11 cellular contexts compared by ENCODE assay signal in genomic region chr7:159070422-159071148, GRCh38.
A peak's percentile ranks its signal among the peaks of the same experiment; 100 is the strongest.
DNase-seq lines count a peak whose midpoint lies in the region; ATAC-seq, FAIRE-seq and TF ChIP-seq lines count a peak whose summit lies in the region.
"Had no signal": no experiment of that assay in that cellular context is flagged by ENCODE, and none has a peak within 500 bp of the region (broad histone marks: within the 10 kb centered on the region; RNA-seq: fewer than 3 reads in every experiment).

No MANE protein-coding gene starts in this region.

- ATAC-seq in HG03354 (IDR thresholded peaks at IDR 0.05; ENCODE audit: poor library complexity, severe bottlenecking, unreplicated experiment): no peak
- ATAC-seq: pancreas had no signal

- peaks cover 0 to 45% (median 0%) of the 10 kb centered on the region in 5 experiments for H3K9me3 Mint-ChIP-seq in brain

- FAIRE-seq in GM12892 (lab: Jason Lieb, UNC): no peak
- FAIRE-seq: pancreas had no signal

- H3K4me3 Mint-ChIP-seq in brain: peak overlapping the region in 1 of 5 experiments; percentile 5

- peaks cover 45% of the 10 kb centered on the region for H3K4me1 Mint-ChIP-seq in brain

- no peak for TF ChIP-seq CTCF in brain (conservative IDR thresholded peaks at IDR 0.05)

- peaks cover 3% of the 10 kb centered on the region for H3K27me3 Mint-ChIP-seq in brain

- peak overlapping the region in 3 of 5 experiments; percentile 10 to 77 (median 47) for H3K27ac Mint-ChIP-seq in brain

- DNase-seq in activated CD8-positive, alpha-beta memory T cell treated with anti-CD3 and anti-CD28 coated beads for 24 hours: peak; percentile 60
- no peak for DNase-seq in activated CD8-positive, alpha-beta memory T cell treated with anti-CD3 and anti-CD28 coated beads, Interleukin-2, amount 50 U/mL, for 4 hours
- DNase-seq in MV-4-11 (lab: John Stamatoyannopoulos, UW) (peak; percentile 30), posterior vena cava (ENCODE audit: low spot score) (peak; percentile 77), amygdala (lab: John Stamatoyannopoulos, UW) (no peak), GM12892 (ENCODE audit: insufficient read length) (no peak)
- DNase-seq: activated effector memory CD4-positive, alpha-beta T cell treated with Interleukin-2 at 50 U/mL for 16 hours; NCI-H69 had no signal

- no peak for TF ChIP-seq POLR2A in GM12892 (IDR thresholded peaks at IDR 0.05; ENCODE audit: low read depth, low read length)

- H3K36me3 Mint-ChIP-seq in brain: no peaks in the 10 kb centered on the region

- intact Hi-C loops in posterior vena cava (cut with DNase I): no loop called here

Comparison
In these comparisons a context has a peak if more than half of its experiments do, and no peak if none do; other contexts are left out.
1. DNase-seq: peak in activated CD8-positive, alpha-beta memory T cell treated with anti-CD3 and anti-CD28 coated beads for 24 hours (single experiment), MV-4-11 (single experiment) and posterior vena cava (single experiment); none in activated CD8-positive, alpha-beta memory T cell treated with anti-CD3 and anti-CD28 coated beads, Interleukin-2, amount 50 U/mL, for 4 hours (single experiment), amygdala (0 of 56) and GM12892 (single experiment).